Comparison of ENCODE assay signal across 9 cellular contexts in genomic region chr9:84862786-84863185, GRCh38.
DNase-seq lines count a peak whose midpoint lies in the region; ATAC-seq and TF ChIP-seq lines count a peak whose summit lies in the region.
"Had no signal": no experiment of that assay in that cellular context is flagged by ENCODE, and none has a peak within 500 bp of the region (broad histone marks: within the 10 kb centered on the region; RNA-seq: fewer than 3 reads in every experiment).

No MANE protein-coding gene starts in this region.

- no peak for TF ChIP-seq RAD21 in neural cell (conservative IDR thresholded peaks at IDR 0.05)

- DNase-seq in GM04504 (ENCODE audit: low read depth): peak; percentile 48
- DNase-seq in RKO (ENCODE audit: low spot score): peak; percentile 29
- peak; percentile 4 to 70 for DNase-seq in fibroblast of lung (ENCODE audit: low read depth in 2 of 2)
- DNase-seq in pons (ENCODE audit: low spot score): no peak
- DNase-seq: stimulated activated CD8-positive, alpha-beta memory T cell treated with anti-CD3 and anti-CD28 coated beads, Interleukin-4, amount 100 ng/mL, for 48 hours had no signal

- no peaks in the 10 kb centered on the region for H3K9me2 ChIP-seq in neural cell (ENCODE audit: insufficient read depth, low read length)

- H3K9ac ChIP-seq in fibroblast of lung (ENCODE audit: insufficient read depth, low read length): no peak overlapping the region
- H3K9ac ChIP-seq in neural cell (ENCODE audit: low read length): no peak overlapping the region

- H4K20me1 ChIP-seq in fibroblast of lung (ENCODE audit: control insufficient read depth, extremely low read depth, insufficient read depth, low read length) (no peaks in the 10 kb centered on the region), neural cell (ENCODE audit: insufficient read depth) (no peaks in the 10 kb centered on the region)

- H3F3A ChIP-seq in neural cell (ENCODE audit: insufficient read depth, low read length, poor library complexity, severe bottlenecking): peaks cover 3% of the 10 kb centered on the region

- H3K9me3 ChIP-seq in fibroblast of lung (ENCODE audit: control insufficient read depth, insufficient read depth, low read depth, low read length) (no peaks in the 10 kb centered on the region), neural cell (ENCODE audit: low read length) (no peaks in the 10 kb centered on the region)

- no peaks in the 10 kb centered on the region for H3K79me2 ChIP-seq in fibroblast of lung (ENCODE audit: control insufficient read depth, insufficient read depth, low read length)
- no peaks in the 10 kb centered on the region for H3K79me2 ChIP-seq in neural cell (replicated peaks; ENCODE audit: insufficient read depth, low read length)

- no peak for TF ChIP-seq EP300 in neural cell (conservative IDR thresholded peaks at IDR 0.05; ENCODE audit: poor library complexity, severe bottlenecking)

- ATAC-seq in HG03378 (IDR thresholded peaks at IDR 0.05; ENCODE audit: unreplicated experiment): no peak
- no peak for ATAC-seq in HG03039 (IDR thresholded peaks at IDR 0.05; ENCODE audit: unreplicated experiment)
- no peak for ATAC-seq in GM21381 (IDR thresholded peaks at IDR 0.05; ENCODE audit: unreplicated experiment)

- H3K27me3 ChIP-seq in fibroblast of lung (ENCODE audit: control insufficient read depth, insufficient read depth, low read length): no peaks in the 10 kb centered on the region
- no peaks in the 10 kb centered on the region for H3K27me3 ChIP-seq in neural cell (ENCODE audit: insufficient read depth, low read depth, low read length)

- H2AFZ ChIP-seq in fibroblast of lung (ENCODE audit: low read length) (no peak overlapping the region), neural cell (ENCODE audit: low read depth, low read length) (no peak overlapping the region)

- H3K36me3 ChIP-seq in fibroblast of lung (ENCODE audit: control insufficient read depth, insufficient read depth, low read length): no peaks in the 10 kb centered on the region
- no peaks in the 10 kb centered on the region for H3K36me3 ChIP-seq in neural cell (ENCODE audit: insufficient read depth, low read length)

- H3K4me3 ChIP-seq in fibroblast of lung (replicated peaks in 1 of 4; ENCODE audit: control extremely low read depth in 1 of 4, insufficient read depth in 1 of 4, low read depth in 3 of 4, low read length in 4 of 4) (no peak overlapping the region), neural cell (ENCODE audit: low read length) (no peak overlapping the region)

- H3K4me2 ChIP-seq in fibroblast of lung (ENCODE audit: extremely low read depth, insufficient read depth, low read length) (no peak overlapping the region), neural cell (ENCODE audit: low read length) (no peak overlapping the region)

- no peak overlapping the region for H3K27ac ChIP-seq in fibroblast of lung (ENCODE audit: insufficient read depth, low read length)
- H3K27ac ChIP-seq in neural cell (ENCODE audit: low read length): peak overlapping the region; percentile 52

- H3K4me1 ChIP-seq in fibroblast of lung (ENCODE audit: control insufficient read depth, extremely low read depth, insufficient read depth, low read length): no peaks in the 10 kb centered on the region

- no peak for TF ChIP-seq CTCF in fibroblast of lung (conservative IDR thresholded peaks at IDR 0.05 in 1 of 2, IDR thresholded peaks at IDR 0.05 in 1 of 2; ENCODE audit: low read depth in 1 of 2, low read length in 2 of 2)
- TF ChIP-seq CTCF in neural cell (IDR thresholded peaks at IDR 0.05; ENCODE audit: poor library complexity, severe bottlenecking): no peak

TF ChIP-seq in neural cell, 6 proteins besides CTCF, POLR2A, EP300 and RAD21:
- TF ChIP-seq MXI1 (conservative IDR thresholded peaks at IDR 0.05; ENCODE audit: poor library complexity, severe bottlenecking) (no peak), REST (IDR thresholded peaks at IDR 0.05; ENCODE audit: borderline replicate concordance) (no peak), POLR2AphosphoS5 (IDR thresholded peaks at IDR 0.05) (no peak), EZH2 (IDR thresholded peaks at IDR 0.05; ENCODE audit: borderline replicate concordance, insufficient read depth, low read length, poor library complexity, severe bottlenecking) (no peak), SMC3 (conservative IDR thresholded peaks at IDR 0.05; ENCODE audit: poor library complexity) (no peak), TAF1 (IDR thresholded peaks at IDR 0.05; ENCODE audit: low read depth) (no peak)
